Comparison of ENCODE assay signal across 17 cellular contexts in genomic region chr6:44855562-44856494, GRCh38.
A peak's percentile ranks its signal among the peaks of the same experiment; 100 is the strongest.
DNase-seq lines count a peak whose midpoint lies in the region; ATAC-seq and TF ChIP-seq lines count a peak whose summit lies in the region.
"Had no signal": no experiment of that assay in that cellular context is flagged by ENCODE, and none has a peak within 500 bp of the region (broad histone marks: within the 10 kb centered on the region; RNA-seq: fewer than 3 reads in every experiment).

No MANE protein-coding gene starts in this region.

- H3K27me3 ChIP-seq in GM23248 (replicated peaks; ENCODE audit: insufficient read depth), result no peaks in the 10 kb centered on the region
- no peaks in the 10 kb centered on the region for H3K27me3 ChIP-seq in brain microvascular endothelial cell (replicated peaks)
- H3K27me3 ChIP-seq in left lung, result no peaks in the 10 kb centered on the region
- H3K27me3 ChIP-seq in SJCRH30, result no peaks in the 10 kb centered on the region

- H4K20me1 ChIP-seq in GM23248 (ENCODE audit: insufficient read depth), result no peaks in the 10 kb centered on the region

- H3K9me3 ChIP-seq in GM23248 (ENCODE audit: low read depth), result no peaks in the 10 kb centered on the region
- no peaks in the 10 kb centered on the region for H3K9me3 ChIP-seq in left lung
- peaks cover 4% of the 10 kb centered on the region for H3K9me3 ChIP-seq in SJCRH30 (replicated peaks)

- H3K9me2 ChIP-seq in GM23248 (ENCODE audit: insufficient read depth), result no peaks in the 10 kb centered on the region

- H3K4me1 ChIP-seq in GM23248 (ENCODE audit: insufficient read depth) (peaks cover 24% of the 10 kb centered on the region), left lung (peaks cover 0 to 4% of the 10 kb centered on the region in 2 donors), SJCRH30 (peaks cover 10% of the 10 kb centered on the region)

- H3K4me3 ChIP-seq in GM23248 (peak overlapping the region; percentile 12; the same call in 1 of the 2 replicates), brain microvascular endothelial cell (ENCODE audit: low read depth, low read length) (no peak overlapping the region), left lung (no peak overlapping the region), SJCRH30 (no peak overlapping the region)
- H3K4me3 ChIP-seq: K562 had no signal

- H3K79me2 ChIP-seq in GM23248 (ENCODE audit: insufficient read depth), result no peaks in the 10 kb centered on the region

- peak overlapping the region; percentile 53 for H3K4me2 ChIP-seq in GM23248 (ENCODE audit: unreplicated experiment)

- peak overlapping the region; percentile 7; the same call in 1 of the 2 replicates for H3K27ac ChIP-seq in GM23248
- H3K27ac ChIP-seq in brain microvascular endothelial cell, result no peak overlapping the region
- H3K27ac ChIP-seq in left lung, result peak overlapping the region in 1 of 2 donors; percentile 8
- H3K27ac ChIP-seq in SJCRH30, result no peak overlapping the region

- 49 to 50% methylated on average over 7 of the region's 7 CpGs for WGBS in GM23248 (ENCODE audit: low coverage in 1 of 2, low lambda C conversion rate in 2 of 2, missing lambda C conversion rate in 2 of 2), 2 experiments

- ATAC-seq in left lung (peak; percentile 40), GM21786 (IDR thresholded peaks at IDR 0.05; ENCODE audit: unreplicated experiment) (no peak)
- ATAC-seq: K562; stimulated activated effector memory CD8-positive, alpha-beta T cell treated with anti-CD3 and anti-CD28 coated beads, Interleukin-12 subunit alpha, Interleukin-12 subunit beta, amount 100 ng/mL, for 72 hours had no signal

- intact Hi-C loops in left lung (cut with DNase I), result no loop called here

- TF ChIP-seq CTCF in AG09319 (IDR thresholded peaks at IDR 0.05; ENCODE audit: low read depth, low read length), result no peak
- TF ChIP-seq CTCF in brain microvascular endothelial cell (IDR thresholded peaks at IDR 0.05; ENCODE audit: low read depth, low read length, missing control alignments), result no peak
- TF ChIP-seq CTCF in left lung (IDR thresholded peaks at IDR 0.05), result no peak

- DNase-seq in AG09319 (ENCODE audit: extremely low read depth, low read depth) (peak; percentile 29), GM23248 (peak; percentile 74), brain microvascular endothelial cell (peak; percentile 3), left lung (no peak), UCSD-AML1 (lab: John Stamatoyannopoulos, UW; ENCODE audit: unreplicated experiment) (no peak), SJCRH30 (no peak)
- DNase-seq in stimulated activated CD4-positive, alpha-beta T cell treated with anti-CD3 and anti-CD28 coated beads, Interleukin-4, amount 100 ng/mL, for 24 hours, result no peak
- DNase-seq: aorta; CD8-positive, alpha-beta memory T cell; immature natural killer cell; natural killer cell; NCI-H345; RPMI8226; stimulated activated CD4-positive, alpha-beta T cell treated with anti-CD3 and anti-CD28 coated beads, Interleukin-15, amount 100 ng/mL, for 24 hours had no signal

- no peak overlapping the region for H3K9ac ChIP-seq in GM23248

- H2AFZ ChIP-seq in GM23248, result peak overlapping the region; percentile 38; the same call in 1 of the 2 replicates

- H3K36me3 ChIP-seq in GM23248 (ENCODE audit: low read depth) (no peaks in the 10 kb centered on the region), brain microvascular endothelial cell (replicated peaks) (no peaks in the 10 kb centered on the region), left lung (no peaks in the 10 kb centered on the region), SJCRH30 (no peaks in the 10 kb centered on the region)

- H3F3A ChIP-seq in GM23248 (ENCODE audit: insufficient read depth), result peaks cover 18% of the 10 kb centered on the region

- in situ Hi-C loops in GM23248 (cut with MboI) (no loop called here), brain microvascular endothelial cell (cut with HindIII; ENCODE audit: low pct_ligation_motif_present, low sequenced_read_pairs) (no loop called here)

Comparison
In these comparisons a context has a peak if more than half of its experiments do, and no peak if none do; other contexts are left out.
1. DNase-seq: peak in AG09319 (single experiment), GM23248 (single experiment) and brain microvascular endothelial cell (single experiment); none in left lung (0 of 2), UCSD-AML1 (single experiment), stimulated activated CD4-positive, alpha-beta T cell treated with anti-CD3 and anti-CD28 coated beads, Interleukin-4, amount 100 ng/mL, for 24 hours (single experiment) and SJCRH30 (0 of 2).